In genomic region chr4:84497220-84497834, GRCh38 we compare ENCODE assay signal across 9 cellular contexts. TPM values are rescaled to one million over a fixed set of nuclear protein-coding genes. Genes with fewer than 3 reads are reported as not detected.
DNase-seq lines count a peak whose midpoint lies in the region; ATAC-seq and TF ChIP-seq lines count a peak whose summit lies in the region.
"Had no signal": no experiment of that assay in that cellular context is flagged by ENCODE, and none has a peak within 500 bp of the region (broad histone marks: within the 10 kb centered on the region; RNA-seq: fewer than 3 reads in every experiment).

No MANE protein-coding gene starts in this region.

- TF ChIP-seq RAD21 in SK-N-SH (IDR thresholded peaks at IDR 0.05; ENCODE audit: low read length): no peak

- DNase-seq in NCI-H510A (lab: John Stamatoyannopoulos, UW): peak; percentile 1
- DNase-seq in NCI-H510A treated with DMSO at 0.1 percent for 48 hours (lab: John Stamatoyannopoulos, UW): no peak
- peak; percentile 46 for DNase-seq in SK-N-SH
- peak; percentile 37 for DNase-seq in fibroblast of mammary gland (ENCODE audit: low read depth)
- peak; percentile 57 for DNase-seq in sciatic nerve (ENCODE audit: low spot score)
- DNase-seq in cerebellar cortex (ENCODE audit: low spot score): no peak

- TF ChIP-seq CTCF in SK-N-SH (IDR thresholded peaks at IDR 0.05) (no peak), fibroblast of mammary gland (conservative IDR thresholded peaks at IDR 0.05; ENCODE audit: control insufficient read depth, insufficient read depth, low read depth, low read length) (no peak)

- no peak overlapping the region for H2AFZ ChIP-seq in SK-N-SH (ENCODE audit: low read depth)

- POLR2A ChIA-PET in SK-N-SH (lab: Yijun Ruan, JAX): interaction anchor here (0.8 kb wide), 1 partner anchor 13 kb away, joined by 3 read pairs; no protein-coding TSS in a partner anchor

- intact Hi-C loops in sciatic nerve (cut with DNase I): no loop called here

- H3K36me3 ChIP-seq in SK-N-SH (replicated peaks in 1 of 2; ENCODE audit: control insufficient read depth in 1 of 2, insufficient read depth in 2 of 2, low read length in 1 of 2): no peaks in the 10 kb centered on the region

- H3K27me3 ChIP-seq in SK-N-SH (ENCODE audit: insufficient read depth): peaks cover 100% of the 10 kb centered on the region

- 18% methylated on average over 38 of the region's 59 CpGs for WGBS in SK-N-SH (ENCODE audit: low lambda C conversion rate)

- 0 out of 2 replicates have a peak overlapping the region, but pooled peaks have one; percentile 87 for H3K4me2 ChIP-seq in SK-N-SH

- H3K27ac ChIP-seq in SK-N-SH (ENCODE audit: low read depth in 2 of 2, low read length in 1 of 2): no peak overlapping the region

- TF ChIP-seq EP300 in SK-N-SH (IDR thresholded peaks at IDR 0.05; ENCODE audit: borderline replicate concordance in 1 of 2, low read depth in 1 of 2, low read length in 1 of 2): no peak

- no peaks in the 10 kb centered on the region for H3K9me3 ChIP-seq in SK-N-SH

- ATAC-seq in sciatic nerve (no peak), GM21786 (IDR thresholded peaks at IDR 0.05; ENCODE audit: unreplicated experiment) (no peak), HG03354 (IDR thresholded peaks at IDR 0.05; ENCODE audit: poor library complexity, severe bottlenecking, unreplicated experiment) (no peak)

- CTCF ChIA-PET in SK-N-SH (lab: Yijun Ruan, JAX): interaction anchor here (0.7 kb wide), 1 partner anchor 16 kb away, joined by 3 read pairs; no protein-coding TSS in a partner anchor

- no peak overlapping the region for H3K4me3 ChIP-seq in SK-N-SH (ENCODE audit: low read depth in 2 of 2, low read length in 1 of 2)
- H3K4me3 ChIP-seq in fibroblast of mammary gland (ENCODE audit: control insufficient read depth, low read depth, low read length): peak overlapping the region; percentile 52

- peaks cover 0 to 10% of the 10 kb centered on the region in 2 experiments; a peak in 1 of 4 replicates for H3K4me1 ChIP-seq in SK-N-SH (ENCODE audit: control insufficient read depth in 1 of 2, insufficient read depth in 2 of 2, low read depth in 1 of 2, low read length in 1 of 2)

- H3K79me2 ChIP-seq in SK-N-SH (ENCODE audit: insufficient read depth): no peaks in the 10 kb centered on the region

- peaks cover 12% of the 10 kb centered on the region for H3F3A ChIP-seq in SK-N-SH (replicated peaks; ENCODE audit: insufficient read depth)

- no peak overlapping the region for H3K9ac ChIP-seq in SK-N-SH

- no peaks in the 10 kb centered on the region for H4K20me1 ChIP-seq in SK-N-SH (ENCODE audit: insufficient read depth)

- H3K9me2 ChIP-seq in SK-N-SH: no peaks in the 10 kb centered on the region

TF ChIP-seq in SK-N-SH, 30 proteins besides CTCF, POLR2A, EP300 and RAD21:
- TF ChIP-seq ELF1 (IDR thresholded peaks at IDR 0.05): no peak

RNA-seq across cellular contexts. Expression of gene NKX6-1, which starts 1.8 kb away (rescaled TPM):
- polyA plus RNA-seq in SK-N-SH (2012; rRNA removed): not detected in 2 replicates
- not detected in 2 replicates for polyA plus RNA-seq in SK-N-SH (2012; cell fraction: cytosol; rRNA removed)
- not detected in 2 replicates for polyA plus RNA-seq in SK-N-SH (2012; cell fraction: nucleus; rRNA removed)
- not detected for total RNA-seq in sciatic nerve
- total RNA-seq: OCI-LY7 had no signal

Comparison
In these comparisons a context has a peak if more than half of its experiments do, and no peak if none do; other contexts are left out.
1. DNase-seq: peak in NCI-H510A (single experiment), SK-N-SH (single experiment), fibroblast of mammary gland (single experiment) and sciatic nerve (single experiment); none in NCI-H510A treated with DMSO at 0.1 percent for 48 hours (single experiment) and cerebellar cortex (single experiment).